Comparison of ENCODE assay signal across 2 cellular contexts in genomic region chr1:208324005-208324404, GRCh38.
TF ChIP-seq lines count a peak whose summit lies in the region.

No MANE protein-coding gene starts in this region.

TF ChIP-seq in IMR-90, 13 proteins besides CTCF, POLR2A, EP300 and RAD21:
- TF ChIP-seq, protein P1, sequence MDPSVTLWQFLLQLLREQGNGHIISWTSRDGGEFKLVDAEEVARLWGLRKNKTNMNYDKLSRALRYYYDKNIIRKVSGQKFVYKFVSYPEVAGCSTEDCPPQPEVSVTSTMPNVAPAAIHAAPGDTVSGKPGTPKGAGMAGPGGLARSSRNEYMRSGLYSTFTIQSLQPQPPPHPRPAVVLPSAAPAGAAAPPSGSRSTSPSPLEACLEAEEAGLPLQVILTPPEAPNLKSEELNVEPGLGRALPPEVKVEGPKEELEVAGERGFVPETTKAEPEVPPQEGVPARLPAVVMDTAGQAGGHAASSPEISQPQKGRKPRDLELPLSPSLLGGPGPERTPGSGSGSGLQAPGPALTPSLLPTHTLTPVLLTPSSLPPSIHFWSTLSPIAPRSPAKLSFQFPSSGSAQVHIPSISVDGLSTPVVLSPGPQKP (IDR thresholded peaks at IDR 0.05; ENCODE audit: borderline replicate concordance, low read depth, low read length): no peak
- TF ChIP-seq RCOR1 (IDR thresholded peaks at IDR 0.05; ENCODE audit: insufficient replicate concordance, low read length): no peak
- TF ChIP-seq MAFK (IDR thresholded peaks at IDR 0.05; ENCODE audit: low read depth, low read length): no peak
- no peak for TF ChIP-seq RFX5 (IDR thresholded peaks at IDR 0.05; ENCODE audit: low read depth, low read length)
- TF ChIP-seq SMC3 (IDR thresholded peaks at IDR 0.05; ENCODE audit: low read depth, low read length): no peak
- no peak for TF ChIP-seq CHD1 (IDR thresholded peaks at IDR 0.05; ENCODE audit: low read depth, low read length)
- TF ChIP-seq CEBPB (IDR thresholded peaks at IDR 0.05; ENCODE audit: low read depth, low read length): no peak
- no peak for TF ChIP-seq FOS (IDR thresholded peaks at IDR 0.05; ENCODE audit: low read depth, low read length)
- TF ChIP-seq USF2 (IDR thresholded peaks at IDR 0.05; ENCODE audit: low read depth, low read length): no peak
- no peak for TF ChIP-seq MXI1 (IDR thresholded peaks at IDR 0.05; ENCODE audit: borderline replicate concordance, low read depth, low read length)
- TF ChIP-seq MAZ (IDR thresholded peaks at IDR 0.05; ENCODE audit: borderline replicate concordance, low read depth, low read length): no peak
- no peak for TF ChIP-seq BHLHE40 (IDR thresholded peaks at IDR 0.05; ENCODE audit: low read depth, low read length)

TF ChIP-seq in H1, 55 proteins besides CTCF, POLR2A, EP300 and RAD21:
- no peak for TF ChIP-seq SAP30 (IDR thresholded peaks at IDR 0.05; ENCODE audit: insufficient read depth, insufficient replicate concordance, low read length)
- no peak for TF ChIP-seq EGR1 (IDR thresholded peaks at IDR 0.05; ENCODE audit: borderline replicate concordance, low read depth, low read length)
- TF ChIP-seq TEAD4 (IDR thresholded peaks at IDR 0.05; ENCODE audit: low read depth, low read length): 0 out of 2 replicates have a peak, but pooled peaks have one; percentile 29
- TF ChIP-seq TCF12 (IDR thresholded peaks at IDR 0.05; ENCODE audit: low read depth, low read length): no peak
